In the genomic region with DNA sequence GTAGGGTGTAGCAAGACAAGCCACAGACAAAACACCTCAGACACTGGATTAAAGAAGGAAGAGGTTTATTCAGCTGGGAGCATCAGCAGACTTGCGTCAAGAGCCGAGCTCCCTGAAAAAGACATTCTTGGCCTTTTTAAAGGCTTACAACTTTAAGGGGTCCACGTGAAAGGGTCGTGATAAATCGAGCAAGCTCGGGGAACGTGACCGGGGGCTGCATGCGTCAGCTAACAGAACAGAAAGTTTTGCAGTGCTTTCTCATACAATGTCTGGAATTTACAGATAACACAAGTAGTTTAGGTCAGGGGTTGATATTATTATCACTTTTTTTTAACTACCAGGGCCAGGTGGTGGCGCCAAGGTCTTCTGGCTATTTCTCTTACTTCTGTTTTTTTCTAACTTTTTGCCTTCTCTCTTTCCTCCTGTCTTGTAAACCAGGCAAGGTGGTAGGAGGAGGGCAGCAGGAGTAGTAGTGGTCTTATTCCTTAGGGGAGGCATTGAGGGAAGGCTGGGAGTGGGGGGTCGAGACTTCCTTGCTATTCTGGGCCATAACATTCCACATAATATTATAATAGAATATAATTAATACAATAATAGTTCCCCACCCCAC, we compare ENCODE assay signal across 8 cellular contexts. TPM values are rescaled to one million over a fixed set of nuclear protein-coding genes. Genes with fewer than 3 reads are reported as not detected.
DNase-seq lines count a peak whose midpoint lies in the region; ATAC-seq and TF ChIP-seq lines count a peak whose summit lies in the region.

No MANE protein-coding gene starts in this region.

- H3K36me3 Mint-ChIP-seq in IgD-negative memory B cell: peaks cover 2% of the 10 kb centered on the region
- no peaks in the 10 kb centered on the region for H3K36me3 Mint-ChIP-seq in activated T-helper 17 cell treated with anti-CD3 and anti-CD28 coated beads, Interleukin-2, amount 50 U/mL, for 72 hours (ENCODE audit: low read depth)
- no peaks in the 10 kb centered on the region for H3K36me3 Mint-ChIP-seq in activated CD8-positive, alpha-beta memory T cell treated with anti-CD3 and anti-CD28 coated beads, Interleukin-2, amount 10 ng/mL, durations not matched to agents 7 days and 5 days

- no peaks in the 10 kb centered on the region for H3K9me3 ChIP-seq in right lobe of liver

- POLR2A ChIA-PET in AG04449 (lab: Yijun Ruan, JAX): interaction anchor here (0.6 to 2.1 kb wide), 4 partner anchors 30 to 63 kb away, joined by 3 to 9 read pairs (median 6); no protein-coding TSS in a partner anchor

- H3K4me1 ChIP-seq in right lobe of liver: peaks cover 0 to 17% (median 6%) of the 10 kb centered on the region in 4 donors

- no peaks in the 10 kb centered on the region for H3K27me3 ChIP-seq in right lobe of liver

- 47% methylated on average over 8 of the region's 11 CpGs for WGBS in right lobe of liver (ENCODE audit: insufficient coverage, low coverage, low lambda C conversion rate, missing lambda C conversion rate)

- H3K4me1 Mint-ChIP-seq in IgD-negative memory B cell: peaks cover 28 to 33% (median 29%) of the 10 kb centered on the region in 3 donors
- H3K4me1 Mint-ChIP-seq in activated T-helper 17 cell treated with anti-CD3 and anti-CD28 coated beads, Interleukin-2, amount 50 U/mL, for 72 hours: no peaks in the 10 kb centered on the region
- H3K4me1 Mint-ChIP-seq in activated CD8-positive, alpha-beta memory T cell treated with anti-CD3 and anti-CD28 coated beads, Interleukin-2, amount 10 ng/mL, durations not matched to agents 7 days and 5 days: peaks cover 17% of the 10 kb centered on the region

- H3K36me3 ChIP-seq in right lobe of liver: no peaks in the 10 kb centered on the region

- CTCF ChIA-PET in AG04449 (lab: Yijun Ruan, JAX): interaction anchor here (0.6 to 4.1 kb wide), 12 partner anchors 12 to 201 kb away, joined by 3 to 42 read pairs (median 3); partner anchors contain the start of gene NDUFS8
- CTCF ChIA-PET in activated CD8-positive, alpha-beta memory T cell treated with anti-CD3 and anti-CD28 coated beads, Interleukin-2, amount 10 ng/mL, durations not matched to agents 7 days and 5 days (lab: Charles Lee): interaction anchor here (0.8 to 4.1 kb wide), 5 partner anchors 14 to 201 kb away, joined by 3 to 20 read pairs (median 5); no protein-coding TSS in a partner anchor

- DNase-seq in AG04449 (ENCODE audit: low read depth, low spot score): no peak
- peak in 1 of 3 donors; percentile 24 for DNase-seq in right lobe of liver
- no peak for DNase-seq in activated CD8-positive, alpha-beta memory T cell treated with anti-CD3 and anti-CD28 coated beads, Interleukin-2, amount 10 ng/mL, durations not matched to agents 7 days and 5 days
- DNase-seq in NCI-H187 treated with DMSO at 0.1 percent for 48 hours (lab: John Stamatoyannopoulos, UW): no peak

- peak overlapping the region; percentile 66 to 90 (median 77) for H3K4me3 Mint-ChIP-seq in IgD-negative memory B cell
- no peak overlapping the region for H3K4me3 Mint-ChIP-seq in activated T-helper 17 cell treated with anti-CD3 and anti-CD28 coated beads, Interleukin-2, amount 50 U/mL, for 72 hours
- no peak overlapping the region for H3K4me3 Mint-ChIP-seq in activated CD8-positive, alpha-beta memory T cell treated with anti-CD3 and anti-CD28 coated beads, Interleukin-2, amount 10 ng/mL, durations not matched to agents 7 days and 5 days

- TF ChIP-seq CTCF in AG04449 (IDR thresholded peaks at IDR 0.05; ENCODE audit: insufficient read depth, low read length, missing control alignments) (peak; percentile 24), right lobe of liver (IDR thresholded peaks at IDR 0.05) (peak in 1 of 4 donors; percentile 21)

- no peak for ATAC-seq in activated T-helper 17 cell treated with anti-CD3 and anti-CD28 coated beads, Interleukin-2, amount 50 U/mL, for 72 hours (replicated peaks)
- ATAC-seq in right lobe of liver: no peak
- no peak for ATAC-seq in HG02571 (IDR thresholded peaks at IDR 0.05; ENCODE audit: unreplicated experiment)
- ATAC-seq in HG03039 (IDR thresholded peaks at IDR 0.05; ENCODE audit: unreplicated experiment): no peak
- ATAC-seq in activated CD8-positive, alpha-beta memory T cell treated with anti-CD3 and anti-CD28 coated beads, Interleukin-2, amount 10 ng/mL, durations not matched to agents 7 days and 5 days: no peak

- H3K9me3 Mint-ChIP-seq in IgD-negative memory B cell: no peaks in the 10 kb centered on the region
- H3K9me3 Mint-ChIP-seq in activated T-helper 17 cell treated with anti-CD3 and anti-CD28 coated beads, Interleukin-2, amount 50 U/mL, for 72 hours: no peaks in the 10 kb centered on the region
- no peaks in the 10 kb centered on the region for H3K9me3 Mint-ChIP-seq in activated CD8-positive, alpha-beta memory T cell treated with anti-CD3 and anti-CD28 coated beads, Interleukin-2, amount 10 ng/mL, durations not matched to agents 7 days and 5 days (ENCODE audit: low read depth)

- TF ChIP-seq POLR2A in right lobe of liver (IDR thresholded peaks at IDR 0.05): no peak

- H3K27ac ChIP-seq in right lobe of liver: peak overlapping the region; percentile 56 to 83 (median 69)

- peak overlapping the region; percentile 83 to 97 (median 93) for H3K27ac Mint-ChIP-seq in IgD-negative memory B cell
- peak overlapping the region; percentile 30 for H3K27ac Mint-ChIP-seq in activated T-helper 17 cell treated with anti-CD3 and anti-CD28 coated beads, Interleukin-2, amount 50 U/mL, for 72 hours
- no peak overlapping the region for H3K27ac Mint-ChIP-seq in activated CD8-positive, alpha-beta memory T cell treated with anti-CD3 and anti-CD28 coated beads, Interleukin-2, amount 10 ng/mL, durations not matched to agents 7 days and 5 days

- no peaks in the 10 kb centered on the region for H3K27me3 Mint-ChIP-seq in IgD-negative memory B cell
- no peaks in the 10 kb centered on the region for H3K27me3 Mint-ChIP-seq in activated T-helper 17 cell treated with anti-CD3 and anti-CD28 coated beads, Interleukin-2, amount 50 U/mL, for 72 hours
- H3K27me3 Mint-ChIP-seq in activated CD8-positive, alpha-beta memory T cell treated with anti-CD3 and anti-CD28 coated beads, Interleukin-2, amount 10 ng/mL, durations not matched to agents 7 days and 5 days: no peaks in the 10 kb centered on the region

- intact Hi-C loops in right lobe of liver (cut with DNase I): no loop called here

- H3K4me3 ChIP-seq in AG04449 (ENCODE audit: low read depth, low read length) (peak overlapping the region; percentile 64), right lobe of liver (no peak overlapping the region)

RNA-seq across cellular contexts. Expression of gene ALDH3B1, which starts 0.6 kb away (rescaled TPM):
- 0.36 TPM for polyA plus RNA-seq in IgD-negative memory B cell
- under 1 TPM in 1 of 2 donors, not detected in 1; 0.08 TPM for total RNA-seq in activated T-helper 17 cell treated with anti-CD3 and anti-CD28 coated beads, Interleukin-2, amount 50 U/mL, for 72 hours
- 1 to 10 TPM; 2.3 to 7.4 (median 4.4) TPM for total RNA-seq in right lobe of liver
- total RNA-seq in activated CD8-positive, alpha-beta memory T cell treated with anti-CD3 and anti-CD28 coated beads, Interleukin-2, amount 10 ng/mL, durations not matched to agents 7 days and 5 days: not detected

RNA-seq across cellular contexts. Expression of gene UNC93B1, which starts 5.6 kb away (rescaled TPM):
- 140 TPM for polyA plus RNA-seq in IgD-negative memory B cell
- total RNA-seq in activated T-helper 17 cell treated with anti-CD3 and anti-CD28 coated beads, Interleukin-2, amount 50 U/mL, for 72 hours: 10 to 100 TPM; 13.1 to 14.8 TPM
- 10 to 100 TPM; 13.3 to 21.4 (median 17.9) TPM for total RNA-seq in right lobe of liver
- 10 to 100 TPM; 20.0 to 48.9 TPM for total RNA-seq in activated CD8-positive, alpha-beta memory T cell treated with anti-CD3 and anti-CD28 coated beads, Interleukin-2, amount 10 ng/mL, durations not matched to agents 7 days and 5 days

RNA-seq across cellular contexts. Expression of gene NDUFS8, which starts 21.0 kb away (rescaled TPM):
- polyA plus RNA-seq in IgD-negative memory B cell: 146 TPM
- 100 to 1,000 TPM in 1 of 2 donors, 10 to 100 TPM in 1; 75.0 to 131 TPM for total RNA-seq in activated T-helper 17 cell treated with anti-CD3 and anti-CD28 coated beads, Interleukin-2, amount 50 U/mL, for 72 hours
- 100 to 1,000 TPM in 3 of 6 experiments, 10 to 100 TPM in 3; 61.9 to 159 (median 88.4) TPM for total RNA-seq in right lobe of liver
- total RNA-seq in activated CD8-positive, alpha-beta memory T cell treated with anti-CD3 and anti-CD28 coated beads, Interleukin-2, amount 10 ng/mL, durations not matched to agents 7 days and 5 days: 100 to 1,000 TPM; 161 TPM

RNA-seq across cellular contexts. Expression of gene TCIRG1, which starts 29.3 kb away (rescaled TPM):
- 46.0 TPM for polyA plus RNA-seq in IgD-negative memory B cell
- total RNA-seq in activated T-helper 17 cell treated with anti-CD3 and anti-CD28 coated beads, Interleukin-2, amount 50 U/mL, for 72 hours: 100 to 1,000 TPM; 217 to 244 TPM
- total RNA-seq in right lobe of liver: 10 to 100 TPM; 39.4 to 97.1 (median 69.3) TPM
- 100 to 1,000 TPM; 235 to 311 TPM for total RNA-seq in activated CD8-positive, alpha-beta memory T cell treated with anti-CD3 and anti-CD28 coated beads, Interleukin-2, amount 10 ng/mL, durations not matched to agents 7 days and 5 days

Comparison
In these comparisons a context has a peak if more than half of its experiments do, and no peak if none do; other contexts are left out.
1. H3K4me3 Mint-ChIP-seq: peak in IgD-negative memory B cell (4 of 4); none in activated T-helper 17 cell treated with anti-CD3 and anti-CD28 coated beads, Interleukin-2, amount 50 U/mL, for 72 hours (single experiment) and activated CD8-positive, alpha-beta memory T cell treated with anti-CD3 and anti-CD28 coated beads, Interleukin-2, amount 10 ng/mL, durations not matched to agents 7 days and 5 days (single experiment).